Comparison of ENCODE assay signal across 20 cellular contexts in the genomic region with DNA sequence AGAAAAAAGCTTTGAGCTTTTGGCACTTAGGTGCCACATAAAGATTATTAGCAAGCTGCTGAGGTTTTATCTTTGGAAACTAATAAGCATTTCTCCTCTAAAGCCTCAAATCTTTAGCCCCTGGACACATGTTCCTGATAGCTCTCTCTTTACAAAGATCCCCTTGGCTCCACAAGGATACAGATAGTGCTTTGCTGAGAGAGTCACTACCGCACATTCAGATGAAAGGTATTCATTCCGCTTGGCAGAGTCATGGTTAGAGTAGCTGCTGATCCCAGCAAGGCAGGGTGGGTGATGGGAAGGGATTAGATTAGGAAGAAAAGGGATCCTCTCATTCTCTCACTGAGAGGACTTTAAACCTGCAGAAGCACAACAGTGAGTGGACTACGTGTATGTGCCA. TPM values are rescaled to one million over a fixed set of nuclear protein-coding genes. Genes with fewer than 3 reads are reported as not detected.
DNase-seq lines count a peak whose midpoint lies in the region; ATAC-seq and TF ChIP-seq lines count a peak whose summit lies in the region.
"Had no signal": no experiment of that assay in that cellular context is flagged by ENCODE, and none has a peak within 500 bp of the region (broad histone marks: within the 10 kb centered on the region; RNA-seq: fewer than 3 reads in every experiment).

No MANE protein-coding gene starts in this region.

- H3K27ac ChIP-seq in mesodermal cell (ENCODE audit: low read depth, low read length, severe bottlenecking) (peak overlapping the region; percentile 16), stomach (no peak overlapping the region)
- H3K27ac ChIP-seq: breast epithelium had no signal

- intact Hi-C loops in stomach (cut with DNase I; ENCODE audit: low total_unique reads) = no loop called here

- H3K4me3 ChIP-seq in AG09309 (ENCODE audit: control insufficient read depth, low read depth, low read length) (no peak overlapping the region), mesodermal cell (ENCODE audit: extremely low read depth, insufficient read depth, low read length, poor library complexity, severe bottlenecking) (no peak overlapping the region), stomach (no peak overlapping the region)
- H3K4me3 ChIP-seq: breast epithelium had no signal

- no peak for ATAC-seq in HG03469 (IDR thresholded peaks at IDR 0.05; ENCODE audit: unreplicated experiment)
- ATAC-seq in GM21367 (IDR thresholded peaks at IDR 0.05; ENCODE audit: unreplicated experiment) = no peak
- ATAC-seq: Panc1, right cardiac atrium had no signal

- TF ChIP-seq CTCF in AG09309 (IDR thresholded peaks at IDR 0.05; ENCODE audit: control insufficient read depth, insufficient read depth, low read depth, low read length, missing control alignments) = no peak
- no peak for TF ChIP-seq CTCF in stomach (IDR thresholded peaks at IDR 0.05)

- no peak for TF ChIP-seq POLR2A in stomach (IDR thresholded peaks at IDR 0.05)

- H3K36me3 ChIP-seq in mesodermal cell (ENCODE audit: control insufficient read depth, insufficient read depth, low read length) (no peaks in the 10 kb centered on the region), stomach (no peaks in the 10 kb centered on the region)
- H3K36me3 ChIP-seq: breast epithelium had no signal

- peak; percentile 17 for DNase-seq in AG09309 (ENCODE audit: low read depth)
- peak; percentile 73 for DNase-seq in HS-5 (ENCODE audit: low read depth)
- DNase-seq in amniotic stem cell (lab: John Stamatoyannopoulos, UW) = peak; percentile 36
- no peak for DNase-seq in stomach
- DNase-seq in stimulated activated CD4-positive, alpha-beta T cell treated with anti-CD3 and anti-CD28 coated beads, Interleukin-4, amount 100 ng/mL, for 1 hour = no peak
- DNase-seq: activated CD4-positive, CD25-positive, alpha-beta regulatory T cell treated with anti-CD3 and anti-CD28 coated beads, Interleukin-2, amount 50 U/mL, for 72 hours; activated naive CD4-positive, alpha-beta T cell treated with Interleukin-2 at 50 U/mL for 16 hours; C1 segment of cervical spinal cord; NCI-H2081 treated with DMSO at 0.1 percent for 48 hours; NCI-H69; right cardiac atrium; stimulated activated CD4-positive, alpha-beta T cell treated with anti-CD3 and anti-CD28 coated beads, Interleukin-2, amount 100 ng/mL, for 48 hours had no signal

- peaks cover 6% of the 10 kb centered on the region for H3K9me3 ChIP-seq in mesodermal cell (ENCODE audit: control insufficient read depth, low read length)
- H3K9me3 ChIP-seq in stomach = no peaks in the 10 kb centered on the region
- H3K9me3 ChIP-seq: breast epithelium had no signal

- H3K4me1 ChIP-seq in mesodermal cell (ENCODE audit: control insufficient read depth, insufficient read depth, low read length, poor library complexity, severe bottlenecking) = no peaks in the 10 kb centered on the region
- H3K4me1 ChIP-seq in stomach = no peaks in the 10 kb centered on the region
- H3K4me1 ChIP-seq: breast epithelium had no signal

- TF ChIP-seq EP300 in stomach (IDR thresholded peaks at IDR 0.05) = no peak

- H3K27me3 ChIP-seq in stomach = peaks cover 0 to 6% (median 0%) of the 10 kb centered on the region in 3 donors
- H3K27me3 ChIP-seq: breast epithelium had no signal

- WGBS in mesodermal cell (ENCODE audit: insufficient coverage in 2 of 2), 2 experiments = 78 to 84% methylated on average over 1 to 3 of the region's 3 CpGs
- 83 to 93% (median 85%) methylated on average over 3 of the region's 3 CpGs for WGBS in stomach, 5 donors

RNA-seq across cellular contexts. Expression of a gene that starts 28.2 kb away (rescaled TPM):
- 0.22 TPM for polyA plus RNA-seq in mesodermal cell (2013, experiment 1 of 2)
- not detected for polyA plus RNA-seq in mesodermal cell (2013, experiment 2 of 2)
- not detected for total RNA-seq in stomach
- polyA plus RNA-seq in stomach = not detected
- total RNA-seq: breast epithelium; glomerular endothelial cell; mesenteric fat pad; right cardiac atrium; T-helper 1 cell treated with Interleukin-12 subunit alpha and Interleukin-12 subunit beta and Interleukin-4 antibody, amounts not matched to agents 30 ng/mL and 1 ng/mL, for 36 hours had no signal
- polyA plus RNA-seq: right cardiac atrium had no signal

RNA-seq across cellular contexts. Expression of a gene that starts 47.5 kb away (rescaled TPM):
- not detected for polyA plus RNA-seq in mesodermal cell (2013, experiment 1 of 2)
- polyA plus RNA-seq in mesodermal cell (2013, experiment 2 of 2) = not detected
- not detected for total RNA-seq in stomach
- not detected for polyA plus RNA-seq in stomach
- total RNA-seq: breast epithelium; glomerular endothelial cell; mesenteric fat pad; right cardiac atrium; T-helper 1 cell treated with Interleukin-12 subunit alpha and Interleukin-12 subunit beta and Interleukin-4 antibody, amounts not matched to agents 30 ng/mL and 1 ng/mL, for 36 hours had no signal
- polyA plus RNA-seq: right cardiac atrium had no signal

Comparison
In these comparisons a context has a peak if more than half of its experiments do, and no peak if none do; other contexts are left out.
1. DNase-seq: peak in AG09309 (single experiment), HS-5 (single experiment) and amniotic stem cell (single experiment); none in stomach (single experiment) and stimulated activated CD4-positive, alpha-beta T cell treated with anti-CD3 and anti-CD28 coated beads, Interleukin-4, amount 100 ng/mL, for 1 hour (single experiment).